Comparison of ENCODE assay signal across 8 cellular contexts in genomic region chr12:49866859-49867579, GRCh38. TPM values are rescaled to one million over a fixed set of nuclear protein-coding genes. Genes with fewer than 3 reads are reported as not detected.
DNase-seq lines count a peak whose midpoint lies in the region; ATAC-seq lines count a peak whose summit lies in the region.

No MANE protein-coding gene starts in this region.

- 24 to 31% methylated on average over 16 to 19 of the region's 19 CpGs for WGBS in GM23248 (ENCODE audit: low coverage in 1 of 2, low lambda C conversion rate in 2 of 2, missing lambda C conversion rate in 2 of 2), 2 experiments

- H3K4me3 ChIP-seq in GM23248 (no peak overlapping the region), mucosa of stomach (ENCODE audit: low read length) (no peak overlapping the region)

- H3K36me3 ChIP-seq in GM23248 (ENCODE audit: low read depth), result no peaks in the 10 kb centered on the region
- no peaks in the 10 kb centered on the region for H3K36me3 ChIP-seq in mucosa of stomach (ENCODE audit: control insufficient read depth, insufficient read depth, low read length)

- H3K9ac ChIP-seq in GM23248 (no peak overlapping the region), mucosa of stomach (ENCODE audit: low read length) (peak overlapping the region; percentile 44)

- H3K4me1 ChIP-seq in GM23248 (ENCODE audit: insufficient read depth), result peaks cover 7% of the 10 kb centered on the region; the same call in 1 of the 2 replicates
- peaks cover 29% of the 10 kb centered on the region for H3K4me1 ChIP-seq in mucosa of stomach (ENCODE audit: control insufficient read depth, insufficient read depth, low read length)

- peak overlapping the region; percentile 46; the same call in 1 of the 2 replicates for H2AFZ ChIP-seq in GM23248

- H3F3A ChIP-seq in GM23248 (ENCODE audit: insufficient read depth), result no peaks in the 10 kb centered on the region

- H3K27ac ChIP-seq in GM23248, result no peak overlapping the region

- no peak overlapping the region for H3K4me2 ChIP-seq in GM23248 (ENCODE audit: unreplicated experiment)

- H3K9me3 ChIP-seq in GM23248 (ENCODE audit: low read depth), result no peaks in the 10 kb centered on the region
- no peaks in the 10 kb centered on the region for H3K9me3 ChIP-seq in mucosa of stomach (ENCODE audit: control insufficient read depth, low read length)

- 0 out of 2 replicates have a peak, but pooled peaks cover 5% of the 10 kb centered on the region for H3K27me3 ChIP-seq in GM23248 (replicated peaks; ENCODE audit: insufficient read depth)
- no peaks in the 10 kb centered on the region for H3K27me3 ChIP-seq in mucosa of stomach (ENCODE audit: control insufficient read depth, insufficient read depth, low read length)

- H4K20me1 ChIP-seq in GM23248 (ENCODE audit: insufficient read depth), result no peaks in the 10 kb centered on the region

- DNase-seq in Ammon's horn (ENCODE audit: low spot score), result peak; percentile 73
- peak; percentile 69 for DNase-seq in GM23248
- peak; percentile 85 for DNase-seq in NCI-H82 (lab: John Stamatoyannopoulos, UW)
- peak; percentile 17 for DNase-seq in activated CD8-positive, alpha-beta memory T cell treated with anti-CD3 and anti-CD28 coated beads, Interleukin-2, amount 50 U/mL, for 1 hour (ENCODE audit: extremely low read depth)
- peak; percentile 88 for DNase-seq in epidermal melanocyte (ENCODE audit: insufficient read length, low spot score)
- DNase-seq in stimulated activated CD8-positive, alpha-beta memory T cell treated with anti-CD3 and anti-CD28 coated beads, Interleukin-7, amount 100 ng/mL, for 4 hours (ENCODE audit: low read depth in 2 of 2), result peak; percentile 43 to 58

- no peaks in the 10 kb centered on the region for H3K9me2 ChIP-seq in GM23248 (ENCODE audit: insufficient read depth)

- no peaks in the 10 kb centered on the region for H3K79me2 ChIP-seq in GM23248 (ENCODE audit: insufficient read depth)

- in situ Hi-C loops in GM23248 (cut with MboI), result loop anchor here (25.0 kb wide), 1 partner anchor 195 kb away; the partner anchor contains the start of gene ASIC1

- ATAC-seq in GM21825 (IDR thresholded peaks at IDR 0.05; ENCODE audit: unreplicated experiment), result no peak

RNA-seq across cellular contexts. Expression of gene BCDIN3D, which starts 24.1 kb away (rescaled TPM):
- total RNA-seq in GM23248 (2014; rRNA removed; shearing (Covaris generic)), result 3.3 and 4.2 TPM in 2 replicates
- 3.7 TPM in 2 replicates for polyA plus RNA-seq in GM23248 (2016; fragmentation: Nextera tagmentation; extraction: Ambion mirVana)

RNA-seq across cellular contexts. Expression of gene FAIM2, which starts 36.7 kb away (rescaled TPM):
- 0.86 and 2.8 TPM in 2 replicates for total RNA-seq in GM23248 (2014; rRNA removed; shearing (Covaris generic))
- 4.6 and 5.3 TPM in 2 replicates for polyA plus RNA-seq in GM23248 (2016; fragmentation: Nextera tagmentation; extraction: Ambion mirVana)

RNA-seq across cellular contexts. Expression of gene NCKAP5L, which starts 38.8 kb away (rescaled TPM):
- 28.4 and 28.8 TPM in 2 replicates for total RNA-seq in GM23248 (2014; rRNA removed; shearing (Covaris generic))
- 13.5 and 14.1 TPM in 2 replicates for polyA plus RNA-seq in GM23248 (2016; fragmentation: Nextera tagmentation; extraction: Ambion mirVana)

Comparison
In these comparisons a context has a peak if more than half of its experiments do, and no peak if none do; other contexts are left out.
1. DNase-seq: peak in every context shown above with its lines; median percentile 88 in epidermal melanocyte; 85 in NCI-H82; 73 in Ammon's horn; 69 in GM23248; 50 in stimulated activated CD8-positive, alpha-beta memory T cell treated with anti-CD3 and anti-CD28 coated beads, Interleukin-7, amount 100 ng/mL, for 4 hours; 17 in activated CD8-positive, alpha-beta memory T cell treated with anti-CD3 and anti-CD28 coated beads, Interleukin-2, amount 50 U/mL, for 1 hour.